ENCODE assay signal across 18 cellular contexts in the genomic region with DNA sequence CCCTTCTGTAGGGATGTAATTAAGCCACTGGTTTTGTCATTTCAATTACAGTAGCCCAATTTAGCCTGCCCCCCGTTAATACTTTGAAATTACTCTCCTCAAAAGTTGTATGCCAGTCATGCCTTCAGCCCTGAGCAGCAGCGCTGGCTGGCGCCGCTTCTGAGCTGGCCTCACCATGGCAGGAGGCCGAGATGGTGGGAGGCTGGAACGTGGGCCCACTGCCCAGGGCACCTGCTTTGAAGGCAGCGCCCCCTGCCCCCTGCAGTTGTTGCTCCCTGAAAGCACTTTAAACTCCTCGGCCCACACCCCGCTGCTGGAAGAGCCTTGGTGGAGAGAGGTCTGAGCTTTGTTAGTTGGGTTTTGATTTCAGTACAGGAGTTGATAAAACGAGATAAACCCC. TPM values are rescaled to one million over a fixed set of nuclear protein-coding genes. Genes with fewer than 3 reads are reported as not detected.
A peak's percentile ranks its signal among the peaks of the same experiment; 100 is the strongest.
DNase-seq lines count a peak whose midpoint lies in the region; ATAC-seq and TF ChIP-seq lines count a peak whose summit lies in the region.
"Had no signal": no experiment of that assay in that cellular context is flagged by ENCODE, and none has a peak within 500 bp of the region (broad histone marks: within the 10 kb centered on the region; RNA-seq: fewer than 3 reads in every experiment).

No MANE protein-coding gene starts in this region.

- H3K4me1 Mint-ChIP-seq in progenitor cell of endocrine pancreas (ENCODE audit: low read depth), result peaks cover 38% of the 10 kb centered on the region

- H3K9me3 Mint-ChIP-seq in progenitor cell of endocrine pancreas (ENCODE audit: low read depth), result no peaks in the 10 kb centered on the region
- H3K9me3 Mint-ChIP-seq: activated naive CD4-positive, alpha-beta T cell treated with anti-CD3 and anti-CD28 coated beads for 36 hours; naive thymus-derived CD8-positive, alpha-beta T cell had no signal

- H3K27me3 ChIP-seq in layer of hippocampus (ENCODE audit: control insufficient read depth, insufficient read depth, low read length), result no peaks in the 10 kb centered on the region
- H3K27me3 ChIP-seq: SJCRH30 had no signal

- no peak for ATAC-seq in HG03565 (IDR thresholded peaks at IDR 0.05; ENCODE audit: unreplicated experiment)
- ATAC-seq: activated CD4-positive, alpha-beta T cell treated with anti-CD3 and anti-CD28 coated beads for 36 hours; HCT116; naive thymus-derived CD8-positive, alpha-beta T cell had no signal

- no peak for TF ChIP-seq CTCF in progenitor cell of endocrine pancreas (IDR thresholded peaks at IDR 0.05; ENCODE audit: unreplicated experiment)

- DNase-seq in D341Med (ENCODE audit: low spot score) (peak; percentile 28), astrocyte of the hippocampus (ENCODE audit: low read depth, low spot score) (peak; percentile 55), progenitor cell of endocrine pancreas (ENCODE audit: low spot score, unreplicated experiment) (no peak), DMS153 treated with DMSO at 0.1 percent for 48 hours (lab: John Stamatoyannopoulos, UW; ENCODE audit: unreplicated experiment) (no peak), cortex of kidney (lab: John Stamatoyannopoulos, UW) (no peak), NCI-H1092 (lab: John Stamatoyannopoulos, UW) (no peak)
- DNase-seq: activated CD4-positive, alpha-beta T cell treated with anti-CD3 and anti-CD28 coated beads for 36 hours; activated naive CD4-positive, alpha-beta T cell treated with anti-CD3 and anti-CD28 coated beads for 36 hours; effector memory CD4-positive, alpha-beta T cell; GF-D8; MM.1S; naive thymus-derived CD8-positive, alpha-beta T cell; NCI-H187 treated with DMSO at 0.1 percent for 48 hours; NCI-H524; SJCRH30 had no signal

- peak overlapping the region; percentile 27 for H3K27ac Mint-ChIP-seq in progenitor cell of endocrine pancreas
- H3K27ac Mint-ChIP-seq: activated CD4-positive, alpha-beta T cell treated with anti-CD3 and anti-CD28 coated beads for 36 hours; activated naive CD4-positive, alpha-beta T cell treated with anti-CD3 and anti-CD28 coated beads for 36 hours had no signal

- peak overlapping the region; percentile 94 for H3K27ac ChIP-seq in layer of hippocampus (ENCODE audit: low read depth, low read length)
- H3K27ac ChIP-seq: SJCRH30 had no signal

- no peaks in the 10 kb centered on the region for H3K27me3 Mint-ChIP-seq in progenitor cell of endocrine pancreas
- H3K27me3 Mint-ChIP-seq: activated CD4-positive, alpha-beta T cell treated with anti-CD3 and anti-CD28 coated beads for 36 hours; naive thymus-derived CD8-positive, alpha-beta T cell had no signal

- H3K4me3 Mint-ChIP-seq in progenitor cell of endocrine pancreas (ENCODE audit: low read depth), result no peak overlapping the region
- H3K4me3 Mint-ChIP-seq: activated CD4-positive, alpha-beta T cell treated with anti-CD3 and anti-CD28 coated beads for 36 hours; activated naive CD4-positive, alpha-beta T cell treated with anti-CD3 and anti-CD28 coated beads for 36 hours had no signal

- peaks cover 11% of the 10 kb centered on the region for H3K36me3 Mint-ChIP-seq in progenitor cell of endocrine pancreas (ENCODE audit: insufficient read depth)

RNA-seq across cellular contexts. Expression of a gene that starts 9.2 kb away (rescaled TPM):
- total RNA-seq in progenitor cell of endocrine pancreas, result 34.6 and 34.8 TPM in 2 replicates

Comparison
In these comparisons a context has a peak if more than half of its experiments do, and no peak if none do; other contexts are left out.
1. DNase-seq: peak in D341Med (single experiment) and astrocyte of the hippocampus (single experiment); none in progenitor cell of endocrine pancreas (single experiment), DMS153 treated with DMSO at 0.1 percent for 48 hours (single experiment), cortex of kidney (single experiment) and NCI-H1092 (single experiment).